Comparison of ENCODE assay signal across 14 cellular contexts in genomic region chr3:107772016-107772415, GRCh38.
"Had no signal": no experiment of that assay in that cellular context is flagged by ENCODE, and none has a peak within 500 bp of the region (broad histone marks: within the 10 kb centered on the region; RNA-seq: fewer than 3 reads in every experiment).

No MANE protein-coding gene starts in this region.

- DNase-seq: activated CD4-positive, alpha-beta T cell treated with anti-CD3 and anti-CD28 coated beads, Interleukin-2, amount 50 U/mL, for 1 hour; activated CD8-positive, alpha-beta memory T cell treated with anti-CD3 and anti-CD28 coated beads, Interleukin-2, amount 50 U/mL, for 4 hours; activated naive CD4-positive, alpha-beta T cell treated with anti-CD3 and anti-CD28 coated beads for 36 hours; activated T-cell treated with anti-CD3 and anti-CD28 coated beads, Interleukin-2, amount 50 U/mL, for 4 hours; brain microvascular endothelial cell; central memory CD4-positive, alpha-beta T cell; colonic mucosa; endodermal cell; sigmoid colon; spleen; stimulated activated CD8-positive, alpha-beta memory T cell treated with anti-CD3 and anti-CD28 coated beads, Interleukin-4, amount 100 ng/mL, for 48 hours; stimulated activated naive CD4-positive, alpha-beta T cell; thyroid gland had no signal

- H3K4me3 ChIP-seq: colonic mucosa, lung, sigmoid colon, spleen, thyroid gland had no signal
